ENCODE assay signal across 14 cellular contexts in genomic region chr20:62410742-62411478, GRCh38. TPM values are rescaled to one million over a fixed set of nuclear protein-coding genes. Genes with fewer than 3 reads are reported as not detected.
DNase-seq lines count a peak whose midpoint lies in the region; ATAC-seq and TF ChIP-seq lines count a peak whose summit lies in the region.
"Had no signal": no experiment of that assay in that cellular context is flagged by ENCODE, and none has a peak within 500 bp of the region (broad histone marks: within the 10 kb centered on the region; RNA-seq: fewer than 3 reads in every experiment).

No MANE protein-coding gene starts in this region.

- H3K9ac ChIP-seq in HCT116 (ENCODE audit: low read length) = no peak overlapping the region

- H3K4me3 Mint-ChIP-seq in activated naive CD4-positive, alpha-beta T cell treated with anti-CD3 and anti-CD28 coated beads for 36 hours = no peak overlapping the region

- H2AFZ ChIP-seq in HCT116 (ENCODE audit: low read depth, low read length, poor library complexity, severe bottlenecking) (no peak overlapping the region), hepatocyte (no peak overlapping the region)

- TF ChIP-seq RAD21 in HCT116 (IDR thresholded peaks at IDR 0.05; ENCODE audit: low read depth) = no peak

- H3K4me1 Mint-ChIP-seq in activated naive CD4-positive, alpha-beta T cell treated with anti-CD3 and anti-CD28 coated beads for 36 hours (ENCODE audit: low read depth) = peaks cover 16% of the 10 kb centered on the region

- no TSS peak for BruUV-seq in HCT116 (replicated peaks; lab: Mats Ljungman, UMichigan)

- H3K36me3 ChIP-seq in HCT116 (ENCODE audit: control insufficient read depth in 1 of 2, insufficient read depth in 2 of 2, low read length in 2 of 2) = no peaks in the 10 kb centered on the region
- H3K36me3 ChIP-seq in Peyer's patch = no peaks in the 10 kb centered on the region
- no peaks in the 10 kb centered on the region for H3K36me3 ChIP-seq in hepatocyte (replicated peaks; ENCODE audit: insufficient read depth, low read depth)

- TF ChIP-seq CTCF in HCT116 (IDR thresholded peaks at IDR 0.05 in 2 of 3, conservative IDR thresholded peaks at IDR 0.05 in 1 of 3; ENCODE audit: borderline replicate concordance in 1 of 3, insufficient read depth in 1 of 3, low read depth in 2 of 3, low read length in 2 of 3) = no peak
- no peak for TF ChIP-seq CTCF in Peyer's patch (IDR thresholded peaks at IDR 0.05)
- no peak for TF ChIP-seq CTCF in hepatocyte (IDR thresholded peaks at IDR 0.05; ENCODE audit: poor library complexity)

- peaks cover 24 to 33% of the 10 kb centered on the region in 2 experiments for H3K4me1 ChIP-seq in HCT116 (ENCODE audit: control insufficient read depth in 1 of 2, insufficient read depth in 2 of 2, low read length in 2 of 2)
- peaks cover 9 to 74% (median 20%) of the 10 kb centered on the region in 4 donors for H3K4me1 ChIP-seq in Peyer's patch
- peaks cover 33% of the 10 kb centered on the region for H3K4me1 ChIP-seq in hepatocyte (ENCODE audit: insufficient read depth)

- peak overlapping the region; percentile 79 for H3K4me2 ChIP-seq in HCT116 (ENCODE audit: low read length)
- H3K4me2 ChIP-seq in hepatocyte = no peak overlapping the region

- H3K27ac ChIP-seq in HCT116 (ENCODE audit: low read depth, low read length) = peak overlapping the region; percentile 30; the same call in 1 of the 2 replicates
- peak overlapping the region in 3 of 4 donors; percentile 86 to 98 (median 96) for H3K27ac ChIP-seq in Peyer's patch
- peak overlapping the region; percentile 16 for H3K27ac ChIP-seq in hepatocyte
- H3K27ac ChIP-seq: HL-60 had no signal

- H3K36me3 Mint-ChIP-seq in activated naive CD4-positive, alpha-beta T cell treated with anti-CD3 and anti-CD28 coated beads for 36 hours (ENCODE audit: low read depth) = no peaks in the 10 kb centered on the region

- H3K79me2 ChIP-seq in HCT116 (ENCODE audit: insufficient read depth, low read length) (peaks cover 8% of the 10 kb centered on the region), hepatocyte (peaks cover 9% of the 10 kb centered on the region)

- POLR2A ChIA-PET in HCT116 (lab: Charles Lee) = no interaction called here

- H4K20me1 ChIP-seq in HCT116 (ENCODE audit: insufficient read depth) (no peaks in the 10 kb centered on the region), hepatocyte (ENCODE audit: insufficient read depth, poor library complexity, severe bottlenecking) (no peaks in the 10 kb centered on the region)

- ATAC-seq in HCT116 = no peak

- intact Hi-C loops in HCT116 (cut with micrococcal nuclease) = loop anchor here (1.0 to 2.0 kb wide), 2 partner anchors 86 to 206 kb away; no protein-coding TSS in a partner anchor
- intact Hi-C loops in activated naive CD4-positive, alpha-beta T cell treated with anti-CD3 and anti-CD28 coated beads for 36 hours (cut with micrococcal nuclease) = no loop called here

- 84% methylated on average over 19 of the region's 19 CpGs for WGBS in hepatocyte (ENCODE audit: low lambda C conversion rate, missing lambda C conversion rate)

- DNase-seq in HCT116 (ENCODE audit: low read depth, low spot score) (no peak), Peyer's patch (no peak), hepatocyte (ENCODE audit: low spot score) (no peak), NCI-H2081 treated with DMSO at 0.1 percent for 48 hours (lab: John Stamatoyannopoulos, UW) (no peak), NCI-H1417 treated with DMSO at 0.1 percent for 48 hours (lab: John Stamatoyannopoulos, UW) (no peak), NCI-H187 treated with DMSO at 0.1 percent for 48 hours (lab: John Stamatoyannopoulos, UW) (no peak)
- no peak for DNase-seq in activated naive CD4-positive, alpha-beta T cell treated with anti-CD3 and anti-CD28 coated beads for 36 hours
- DNase-seq: NCI-H1048 had no signal

- RAD21 ChIA-PET in HCT116 (lab: Charles Lee; ENCODE audit: low non-redundant PET in 1 of 2, low total read pairs in 2 of 2, uncharacterized antibody in 2 of 2, unreplicated experiment in 2 of 2) = interaction anchor here (1.2 to 1.8 kb wide), 3 partner anchors 16 to 206 kb away, joined by 3 to 6 read pairs (median 5); partner anchors contain the start of gene RBBP8NL (in 1 of the 2)

- H3K9me3 ChIP-seq in HCT116 (ENCODE audit: control insufficient read depth in 1 of 2, insufficient read depth in 1 of 2, low read depth in 1 of 2, low read length in 2 of 2) (no peaks in the 10 kb centered on the region), Peyer's patch (no peaks in the 10 kb centered on the region), hepatocyte (ENCODE audit: low read depth) (no peaks in the 10 kb centered on the region)

- H3K27ac Mint-ChIP-seq in activated naive CD4-positive, alpha-beta T cell treated with anti-CD3 and anti-CD28 coated beads for 36 hours = no peak overlapping the region

- TF ChIP-seq POLR2A in HCT116 (IDR thresholded peaks at IDR 0.05; ENCODE audit: borderline replicate concordance, extremely low read depth, insufficient read depth, insufficient read length) (no peak), Peyer's patch (IDR thresholded peaks at IDR 0.05) (no peak)

- H3K4me3 ChIP-seq in HCT116 (replicated peaks in 1 of 2; ENCODE audit: low read depth in 1 of 2, low read length in 2 of 2) = no peak overlapping the region
- peak overlapping the region in 2 of 4 donors; percentile 50 to 60 for H3K4me3 ChIP-seq in Peyer's patch
- no peak overlapping the region for H3K4me3 ChIP-seq in hepatocyte

- CTCF ChIA-PET in HCT116 (lab: Charles Lee) = interaction anchor here (0.9 to 2.7 kb wide), 14 partner anchors 10 to 381 kb away, joined by 3 to 20 read pairs (median 3); partner anchors contain the start of genes ADRM1 and RPS21
- CTCF ChIA-PET in activated naive CD4-positive, alpha-beta T cell treated with anti-CD3 and anti-CD28 coated beads for 36 hours (lab: Charles Lee) = interaction anchor here (0.7 to 2.1 kb wide), 7 partner anchors 11 to 381 kb away, joined by 3 to 6 read pairs (median 3); no protein-coding TSS in a partner anchor

- H3K27me3 Mint-ChIP-seq in activated naive CD4-positive, alpha-beta T cell treated with anti-CD3 and anti-CD28 coated beads for 36 hours (ENCODE audit: low read depth) = no peaks in the 10 kb centered on the region

- no peaks in the 10 kb centered on the region for H3K9me2 ChIP-seq in HCT116 (ENCODE audit: insufficient read depth)
- H3K9me2 ChIP-seq in hepatocyte (replicated peaks; ENCODE audit: insufficient read depth) = no peaks in the 10 kb centered on the region

- no peaks in the 10 kb centered on the region for H3K9me3 Mint-ChIP-seq in activated naive CD4-positive, alpha-beta T cell treated with anti-CD3 and anti-CD28 coated beads for 36 hours

- H3K27me3 ChIP-seq in HCT116 (ENCODE audit: insufficient read depth, low read length) (no peaks in the 10 kb centered on the region), Peyer's patch (no peaks in the 10 kb centered on the region), hepatocyte (no peaks in the 10 kb centered on the region)

TF ChIP-seq in HCT116, 20 proteins besides CTCF, POLR2A, EP300 and RAD21 (continues in another document):
- TF ChIP-seq YY1 (IDR thresholded peaks at IDR 0.05; ENCODE audit: extremely low read depth, insufficient replicate concordance, low read depth, low read length) = no peak
- TF ChIP-seq POLR2AphosphoS5 (IDR thresholded peaks at IDR 0.05; ENCODE audit: low read depth, low read length) = no peak
- TF ChIP-seq ZBTB33 (IDR thresholded peaks at IDR 0.05; ENCODE audit: extremely low read depth, insufficient replicate concordance, low read length) = no peak
- TF ChIP-seq TCF7L2 (IDR thresholded peaks at IDR 0.05; ENCODE audit: borderline replicate concordance, extremely low read depth, insufficient read depth, insufficient read length) = no peak
- no peak for TF ChIP-seq JUND (IDR thresholded peaks at IDR 0.05)
- no peak for TF ChIP-seq SRF (IDR thresholded peaks at IDR 0.05; ENCODE audit: low read depth)

RNA-seq across cellular contexts. Expression of gene CABLES2, which starts 3.8 kb away (rescaled TPM):
- total RNA-seq in HCT116 (2021; ENCODE audit: unreplicated experiment) = 8.9 TPM
- polyA plus RNA-seq in HCT116 (2012) = 8.1 and 9.5 TPM in 2 replicates
- 10 to 100 TPM in 2 of 4 donors, 1 to 10 TPM in 2; 7.2 to 33.8 (median 11.1) TPM for total RNA-seq in Peyer's patch
- total RNA-seq in hepatocyte = 8.6 and 12.0 TPM in 2 replicates
- polyA plus RNA-seq in hepatocyte = 17.7 and 19.1 TPM in 2 replicates
- total RNA-seq in activated naive CD4-positive, alpha-beta T cell treated with anti-CD3 and anti-CD28 coated beads for 36 hours = 1 to 10 TPM; 3.6 to 5.1 TPM

RNA-seq across cellular contexts. Expression of gene RBBP8NL, which starts 16.4 kb away (rescaled TPM):
- total RNA-seq in HCT116 (2021; ENCODE audit: unreplicated experiment) (0.59 TPM), Peyer's patch (10 to 100 TPM in 3 of 4 donors, 1 to 10 TPM in 1; 6.6 to 26.7 (median 13.4) TPM), hepatocyte (4.1 and 5.7 TPM in 2 replicates)
- polyA plus RNA-seq in HCT116 (2012) = 0.54 and 0.65 TPM in 2 replicates
- polyA plus RNA-seq in hepatocyte = 6.4 and 6.9 TPM in 2 replicates
- not detected for total RNA-seq in activated naive CD4-positive, alpha-beta T cell treated with anti-CD3 and anti-CD28 coated beads for 36 hours
- total RNA-seq: H7; RPMI7951; T-helper 2 cell treated with Interferon-gamma antibody and Interleukin-4, amounts not matched to agents 100 ng/mL and 5 ng/mL, for 36 hours had no signal
- polyA plus RNA-seq: AG04450, BJ had no signal

RNA-seq across cellular contexts. Expression of gene RPS21, which starts 24.0 kb away (rescaled TPM):
- total RNA-seq in HCT116 (2021; ENCODE audit: unreplicated experiment) (2,488 TPM), Peyer's patch (100 to 1,000 TPM; 507 to 769 (median 622) TPM), hepatocyte (1,754 and 2,772 TPM in 2 replicates)
- polyA plus RNA-seq in HCT116 (2012) = 5,598 and 10,032 TPM in 2 replicates
- polyA plus RNA-seq in hepatocyte = 444 and 460 TPM in 2 replicates
- 1,000 to 10,000 TPM; 2,995 to 3,072 TPM for total RNA-seq in activated naive CD4-positive, alpha-beta T cell treated with anti-CD3 and anti-CD28 coated beads for 36 hours

RNA-seq across cellular contexts. Expression of gene LAMA5, which starts 43.8 kb away (rescaled TPM):
- total RNA-seq in HCT116 (2021; ENCODE audit: unreplicated experiment) = 321 TPM
- 190 and 217 TPM in 2 replicates for polyA plus RNA-seq in HCT116 (2012)
- total RNA-seq in Peyer's patch = 100 to 1,000 TPM in 2 of 4 donors, 10 to 100 TPM in 2; 31.2 to 328 (median 87.3) TPM
- 44.6 and 71.3 TPM in 2 replicates for total RNA-seq in hepatocyte
- polyA plus RNA-seq in hepatocyte = 252 and 313 TPM in 2 replicates
- total RNA-seq in activated naive CD4-positive, alpha-beta T cell treated with anti-CD3 and anti-CD28 coated beads for 36 hours = 1 to 10 TPM in 1 of 2 experiments, under 1 TPM in 1; 0.81 to 1.5 TPM

Comparison
In these comparisons a context has a peak if more than half of its experiments do, and no peak if none do; other contexts are left out.
1. H3K27ac ChIP-seq: peak in every context shown above with its lines; median percentile 96 in Peyer's patch; 30 in HCT116; 16 in hepatocyte.